ENCODE assay signal across 8 cellular contexts in the genomic region with DNA sequence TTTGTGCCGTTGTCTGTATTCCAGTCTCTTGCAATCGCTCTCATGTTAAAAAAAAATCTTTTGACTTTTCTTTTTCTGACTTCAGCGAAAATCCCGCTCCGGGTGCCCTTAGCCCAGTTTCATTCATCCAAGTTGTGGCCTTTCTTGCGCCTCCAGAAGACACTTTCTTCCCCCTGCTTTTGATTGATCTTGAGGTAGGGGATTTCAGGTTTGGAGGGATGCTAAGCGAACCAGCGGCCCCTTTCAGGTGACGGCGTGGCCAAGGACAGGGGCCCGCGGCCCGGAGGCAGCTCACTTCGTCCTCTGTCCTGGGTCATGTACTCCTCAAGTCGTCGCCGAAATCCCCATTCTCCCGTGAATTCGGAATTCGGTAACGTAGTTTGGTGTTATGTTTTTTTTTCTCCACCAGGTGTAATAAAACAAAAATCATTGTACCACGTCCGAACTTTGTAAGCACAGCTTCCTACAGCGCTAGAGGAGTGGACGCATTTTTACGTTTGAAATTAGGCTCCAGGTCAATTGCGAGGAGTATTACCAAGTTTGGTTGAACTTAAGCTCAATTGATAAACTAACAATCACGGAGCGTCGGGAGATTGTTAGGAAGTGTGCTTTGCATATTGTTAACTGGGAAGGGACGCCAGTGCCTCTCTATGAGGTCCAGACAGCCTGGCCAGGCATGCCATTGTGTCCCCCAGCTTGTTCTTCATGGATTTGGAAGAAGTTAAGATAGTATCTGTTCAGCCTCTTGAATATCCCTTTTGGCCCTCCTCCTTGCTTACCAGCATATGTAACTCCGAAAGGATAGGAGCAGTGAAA. TPM values are rescaled to one million over a fixed set of nuclear protein-coding genes. Genes with fewer than 3 reads are reported as not detected.
DNase-seq lines count a peak whose midpoint lies in the region; ATAC-seq and TF ChIP-seq lines count a peak whose summit lies in the region.

No MANE protein-coding gene starts in this region.

- H3K4me1 ChIP-seq in breast epithelium, result peaks cover 0 to 13% of the 10 kb centered on the region in 2 donors
- H3K4me1 ChIP-seq in lower lobe of right lung, result peaks cover 40% of the 10 kb centered on the region
- H3K4me1 ChIP-seq in upper lobe of left lung, result peaks cover 16 to 59% (median 41%) of the 10 kb centered on the region in 4 donors

- no peak for TF ChIP-seq POLR2A in breast epithelium (IDR thresholded peaks at IDR 0.05)
- TF ChIP-seq POLR2A in upper lobe of left lung (IDR thresholded peaks at IDR 0.05), result no peak

- intact Hi-C loops in breast epithelium (cut with DNase I; ENCODE audit: low total_unique reads), result no loop called here
- intact Hi-C loops in lower lobe of right lung (cut with DNase I), result no loop called here

- H3K4me3 ChIP-seq in breast epithelium (peak overlapping the region; percentile 71 to 95 (median 72)), lower lobe of right lung (peak overlapping the region; percentile 73), upper lobe of left lung (peak overlapping the region; percentile 57 to 95 (median 88))

- H3K36me3 ChIP-seq in breast epithelium, result no peaks in the 10 kb centered on the region
- H3K36me3 ChIP-seq in lower lobe of right lung, result no peaks in the 10 kb centered on the region
- H3K36me3 ChIP-seq in upper lobe of left lung, result no peaks in the 10 kb centered on the region

- TF ChIP-seq EP300 in upper lobe of left lung (IDR thresholded peaks at IDR 0.05), result no peak

- TF ChIP-seq CTCF in breast epithelium (IDR thresholded peaks at IDR 0.05) (no peak), lower lobe of right lung (IDR thresholded peaks at IDR 0.05) (no peak), upper lobe of left lung (IDR thresholded peaks at IDR 0.05) (peak in 1 of 6 experiments; percentile 16)

- DNase-seq in Daoy (ENCODE audit: low read depth) (peak; percentile 17), M059J (ENCODE audit: low read depth) (peak; percentile 19), breast epithelium (ENCODE audit: low spot score in 2 of 2) (no peak), lower lobe of right lung (no peak), upper lobe of left lung (peak in 1 of 2 donors; percentile 77), ureter (ENCODE audit: low spot score) (no peak), SKM-1 treated with dmso at 0.1 percent for 144 hours (lab: John Stamatoyannopoulos, UW; ENCODE audit: unreplicated experiment) (no peak), NCI-H345 treated with DMSO at 0.1 percent for 48 hours (lab: John Stamatoyannopoulos, UW; ENCODE audit: unreplicated experiment) (no peak)

- ATAC-seq in lower lobe of right lung, result no peak
- no peak for ATAC-seq in upper lobe of left lung (ENCODE audit: low FRiP score in 2 of 2)

- no peaks in the 10 kb centered on the region for H3K9me3 ChIP-seq in breast epithelium
- no peaks in the 10 kb centered on the region for H3K9me3 ChIP-seq in lower lobe of right lung
- H3K9me3 ChIP-seq in upper lobe of left lung, result no peaks in the 10 kb centered on the region

- WGBS in upper lobe of left lung, 2 donors, result 32 to 34% methylated on average over 32 of the region's 32 CpGs

- H3K27ac ChIP-seq in breast epithelium, result peak overlapping the region; percentile 45 to 95
- peak overlapping the region; percentile 44 for H3K27ac ChIP-seq in lower lobe of right lung
- H3K27ac ChIP-seq in upper lobe of left lung, result peak overlapping the region; percentile 13 to 91 (median 70)

- H3K27me3 ChIP-seq in breast epithelium, result no peaks in the 10 kb centered on the region
- H3K27me3 ChIP-seq in lower lobe of right lung (ENCODE audit: low read depth), result no peaks in the 10 kb centered on the region
- no peaks in the 10 kb centered on the region for H3K27me3 ChIP-seq in upper lobe of left lung

RNA-seq across cellular contexts. Expression of gene MRPS6, which starts 1.1 kb away (rescaled TPM):
- 18.3 TPM in 2 replicates for total RNA-seq in Daoy (2014; rRNA removed; shearing (Covaris generic))
- 46.3 and 72.1 TPM in 2 replicates for total RNA-seq in M059J (2014; rRNA removed; shearing (Covaris generic))
- total RNA-seq in breast epithelium (10 to 100 TPM; 22.3 to 40.6 (median 26.5) TPM), lower lobe of right lung (44.5 TPM), upper lobe of left lung (10 to 100 TPM; 25.0 to 54.6 (median 41.6) TPM), ureter (43.5 TPM)

RNA-seq across cellular contexts. Expression of gene SLC5A3, which starts 1.1 kb away (rescaled TPM):
- total RNA-seq in Daoy (2014; rRNA removed; shearing (Covaris generic)), result 9.8 and 11.3 TPM in 2 replicates
- 21.8 and 33.2 TPM in 2 replicates for total RNA-seq in M059J (2014; rRNA removed; shearing (Covaris generic))
- total RNA-seq in breast epithelium (10 to 100 TPM; 17.0 to 54.9 (median 38.6) TPM), lower lobe of right lung (17.4 TPM), upper lobe of left lung (10 to 100 TPM; 12.1 to 40.8 (median 13.7) TPM), ureter (17.4 TPM)

Comparison
In these comparisons a context has a peak if more than half of its experiments do, and no peak if none do; other contexts are left out.
1. DNase-seq: peak in Daoy (single experiment) and M059J (single experiment); none in breast epithelium (0 of 2), lower lobe of right lung (single experiment), ureter (single experiment), SKM-1 treated with dmso at 0.1 percent for 144 hours (single experiment) and NCI-H345 treated with DMSO at 0.1 percent for 48 hours (single experiment).
2. Peak in every context shown above with its lines, with median percentiles within 50 percentile points of each other: H3K27ac ChIP-seq and H3K4me3 ChIP-seq.